9 cellular contexts compared by ENCODE assay signal in genomic region chr17:45170280-45170975, GRCh38. TPM values are rescaled to one million over a fixed set of nuclear protein-coding genes. Genes with fewer than 3 reads are reported as not detected.
DNase-seq lines count a peak whose midpoint lies in the region; ATAC-seq and TF ChIP-seq lines count a peak whose summit lies in the region.
"Had no signal": no experiment of that assay in that cellular context is flagged by ENCODE, and none has a peak within 500 bp of the region (broad histone marks: within the 10 kb centered on the region; RNA-seq: fewer than 3 reads in every experiment).

No MANE protein-coding gene starts in this region.

- intact Hi-C loops in cardiac septum (cut with DNase I) (no loop called here), psoas muscle (cut with DNase I) (no loop called here)

- peak overlapping the region; percentile 79 for H3K27ac ChIP-seq in BLaER1
- peak overlapping the region; percentile 82 for H3K27ac ChIP-seq in psoas muscle

- peak overlapping the region; percentile 59 to 68 for H3K27ac Mint-ChIP-seq in T-cell

- no peaks in the 10 kb centered on the region for H3K9me3 Mint-ChIP-seq in T-cell

- H3K4me3 ChIP-seq in BLaER1 (no peak overlapping the region), psoas muscle (no peak overlapping the region)

- H3K27me3 Mint-ChIP-seq in T-cell = no peaks in the 10 kb centered on the region

- TF ChIP-seq CTCF in psoas muscle (IDR thresholded peaks at IDR 0.05) = no peak

- peak overlapping the region; percentile 92 for H3K4me2 ChIP-seq in BLaER1

- H3K36me3 ChIP-seq in BLaER1 (peaks cover 11% of the 10 kb centered on the region; the same call in 1 of the 2 replicates), psoas muscle (ENCODE audit: insufficient read depth in 1 of 2, low read depth in 1 of 2) (peaks cover 0 to 41% of the 10 kb centered on the region in 2 donors)

- 51 to 73% (median 57%) methylated on average over 13 of the region's 13 CpGs for WGBS in psoas muscle, 3 donors

- POLR2A ChIA-PET in T-cell (lab: Charles Lee) = interaction anchor here in 1 of 2 donors (0.6 kb wide), 1 partner anchor 19 kb away, joined by 3 read pairs; no protein-coding TSS in a partner anchor

- H3K36me3 Mint-ChIP-seq in T-cell = no peaks in the 10 kb centered on the region

- H3K4me3 Mint-ChIP-seq in T-cell = peak overlapping the region in 1 of 3 donors; percentile 82

- no peaks in the 10 kb centered on the region for H4K20me1 ChIP-seq in BLaER1

- CTCF ChIA-PET in T-cell (lab: Charles Lee) = interaction anchor here in 1 of 2 donors (0.5 kb wide), 1 partner anchor 17 kb away, joined by 4 read pairs; no protein-coding TSS in a partner anchor

- H3K4me1 ChIP-seq in BLaER1 (peaks cover 47% of the 10 kb centered on the region), psoas muscle (peaks cover 29% of the 10 kb centered on the region)

- DNase-seq in T-cell (peak in 1 of 34 experiments; percentile 23), cardiac septum (ENCODE audit: low spot score) (peak; percentile 66), psoas muscle (no peak), NCI-H2196 (lab: John Stamatoyannopoulos, UW; ENCODE audit: unreplicated experiment) (no peak), NCI-H146 treated with DMSO at 0.1 percent for 48 hours (lab: John Stamatoyannopoulos, UW; ENCODE audit: unreplicated experiment) (no peak), DMS153 (lab: John Stamatoyannopoulos, UW) (no peak), putamen (ENCODE audit: low spot score) (no peak)
- DNase-seq: DND-41 had no signal

- peaks cover 15 to 25% (median 23%) of the 10 kb centered on the region in 3 donors for H3K4me1 Mint-ChIP-seq in T-cell

- H3K9ac ChIP-seq in BLaER1 = peak overlapping the region; percentile 41; the same call in 1 of the 2 replicates

- no peaks in the 10 kb centered on the region for H3K27me3 ChIP-seq in BLaER1
- H3K27me3 ChIP-seq in psoas muscle (ENCODE audit: insufficient read depth in 3 of 3, low read length in 2 of 3) = no peaks in the 10 kb centered on the region

- no peaks in the 10 kb centered on the region for H3K9me3 ChIP-seq in BLaER1
- H3K9me3 ChIP-seq in psoas muscle = no peaks in the 10 kb centered on the region

- ATAC-seq in T-cell (replicated peaks in 1 of 4) (no peak), psoas muscle (no peak)

RNA-seq across cellular contexts. Expression of gene HEXIM2, which starts 8.8 kb away (rescaled TPM):
- total RNA-seq in T-cell = 1 to 10 TPM; 2.0 to 5.8 (median 3.3) TPM
- 3.3 TPM for total RNA-seq in cardiac septum
- total RNA-seq in psoas muscle = 10 to 100 TPM; 13.7 to 47.1 (median 33.4) TPM
- 10 to 100 TPM in 2 of 3 donors, 1 to 10 TPM in 1; 8.2 to 69.5 (median 62.7) TPM for polyA plus RNA-seq in psoas muscle

RNA-seq across cellular contexts. Expression of gene HEXIM1, which starts 22.2 kb away (rescaled TPM):
- 10 to 100 TPM; 32.3 to 55.9 (median 34.5) TPM for total RNA-seq in T-cell
- 19.8 TPM for total RNA-seq in cardiac septum
- 10 to 100 TPM; 21.3 to 52.2 (median 31.5) TPM for total RNA-seq in psoas muscle
- polyA plus RNA-seq in psoas muscle = 100 to 1,000 TPM in 1 of 3 donors, 10 to 100 TPM in 1, 1 to 10 TPM in 1; 9.5 to 127 (median 22.0) TPM

RNA-seq across cellular contexts. Expression of gene ACBD4, which starts 34.9 kb away (rescaled TPM):
- total RNA-seq in T-cell (10 to 100 TPM; 28.4 to 48.5 (median 38.9) TPM), cardiac septum (6.4 TPM), psoas muscle (1 to 10 TPM; 3.9 to 8.2 (median 5.1) TPM)
- 1 to 10 TPM; 2.7 to 5.2 (median 4.4) TPM for polyA plus RNA-seq in psoas muscle

RNA-seq across cellular contexts. Expression of gene PLCD3, which starts 38.1 kb away (rescaled TPM):
- total RNA-seq in T-cell (1 to 10 TPM; 3.1 to 9.9 (median 4.8) TPM), cardiac septum (87.6 TPM), psoas muscle (100 to 1,000 TPM in 2 of 4 donors, 10 to 100 TPM in 2; 69.8 to 217 (median 122) TPM)
- polyA plus RNA-seq in psoas muscle = 100 to 1,000 TPM in 2 of 3 donors, 10 to 100 TPM in 1; 57.0 to 171 (median 170) TPM

RNA-seq across cellular contexts. Expression of gene FMNL1, which starts 51.3 kb away (rescaled TPM):
- total RNA-seq in T-cell = 100 to 1,000 TPM; 362 to 473 (median 457) TPM
- 12.2 TPM for total RNA-seq in cardiac septum
- total RNA-seq in psoas muscle = 1 to 10 TPM; 5.4 to 6.5 (median 6.0) TPM
- 1 to 10 TPM; 1.8 to 2.4 (median 2.3) TPM for polyA plus RNA-seq in psoas muscle
